Comparison of ENCODE assay signal across 17 cellular contexts in the genomic region with DNA sequence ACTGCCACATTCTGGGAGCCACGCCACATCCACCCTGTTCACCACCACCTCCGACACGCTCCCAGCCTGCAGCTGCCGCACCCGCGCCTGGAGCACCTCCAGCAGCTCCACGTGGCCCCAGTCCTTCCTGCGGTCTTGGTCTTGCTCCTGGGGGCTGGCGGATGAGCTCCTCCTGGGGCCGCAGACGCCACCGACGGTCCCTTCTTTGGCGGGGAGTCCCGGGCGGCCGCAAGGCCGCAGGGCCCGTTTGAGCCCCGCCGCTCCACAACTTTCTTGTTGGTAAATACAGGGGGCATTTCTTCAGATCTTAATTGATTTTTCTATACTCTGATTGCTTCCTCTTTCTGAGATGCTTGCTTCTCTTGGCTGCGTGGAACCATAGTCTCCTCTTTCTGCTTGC.
"Had no signal": no experiment of that assay in that cellular context is flagged by ENCODE, and none has a peak within 500 bp of the region (broad histone marks: within the 10 kb centered on the region; RNA-seq: fewer than 3 reads in every experiment).

No MANE protein-coding gene starts in this region.

- H3K4me3 Mint-ChIP-seq: memory B cell, mesothelial cell of epicardium had no signal

- FAIRE-seq: endometrium, kidney had no signal

- H3K27ac ChIP-seq: epithelial cell of prostate, esophagus squamous epithelium, gastroesophageal sphincter, left ventricle myocardium inferior, lower lobe of right lung had no signal

- H3K4me3 ChIP-seq: esophagus squamous epithelium, gastroesophageal sphincter, left ventricle myocardium inferior, lower lobe of right lung, smooth muscle cell had no signal

- H3K27ac Mint-ChIP-seq: memory B cell, mesothelial cell of epicardium, naive B cell had no signal

- H3K4me2 ChIP-seq: smooth muscle cell had no signal

- DNase-seq: effector memory CD4-positive, alpha-beta T cell; esophagus squamous epithelium; foreskin fibroblast; kidney; left cardiac atrium; left ventricle myocardium inferior; naive B cell; right cardiac atrium; stimulated activated CD4-positive, alpha-beta T cell treated with anti-CD3 and anti-CD28 coated beads, Interleukin-2, amount 100 ng/mL, for 48 hours; stimulated activated naive CD4-positive, alpha-beta T cell treated with Interleukin-2 at 50 U/mL for 16 hours had no signal

- H3K36me3 ChIP-seq: esophagus squamous epithelium, gastroesophageal sphincter, left ventricle myocardium inferior, lower lobe of right lung had no signal

- ATAC-seq: gastroesophageal sphincter, left cardiac atrium had no signal

- H3K4me1 Mint-ChIP-seq: mesothelial cell of epicardium had no signal

- H3K9me3 ChIP-seq: esophagus squamous epithelium, gastroesophageal sphincter, left ventricle myocardium inferior, lower lobe of right lung had no signal

- H3K36me3 Mint-ChIP-seq: mesothelial cell of epicardium had no signal
